ENCODE assay signal across 1 cellular context in the genomic region with DNA sequence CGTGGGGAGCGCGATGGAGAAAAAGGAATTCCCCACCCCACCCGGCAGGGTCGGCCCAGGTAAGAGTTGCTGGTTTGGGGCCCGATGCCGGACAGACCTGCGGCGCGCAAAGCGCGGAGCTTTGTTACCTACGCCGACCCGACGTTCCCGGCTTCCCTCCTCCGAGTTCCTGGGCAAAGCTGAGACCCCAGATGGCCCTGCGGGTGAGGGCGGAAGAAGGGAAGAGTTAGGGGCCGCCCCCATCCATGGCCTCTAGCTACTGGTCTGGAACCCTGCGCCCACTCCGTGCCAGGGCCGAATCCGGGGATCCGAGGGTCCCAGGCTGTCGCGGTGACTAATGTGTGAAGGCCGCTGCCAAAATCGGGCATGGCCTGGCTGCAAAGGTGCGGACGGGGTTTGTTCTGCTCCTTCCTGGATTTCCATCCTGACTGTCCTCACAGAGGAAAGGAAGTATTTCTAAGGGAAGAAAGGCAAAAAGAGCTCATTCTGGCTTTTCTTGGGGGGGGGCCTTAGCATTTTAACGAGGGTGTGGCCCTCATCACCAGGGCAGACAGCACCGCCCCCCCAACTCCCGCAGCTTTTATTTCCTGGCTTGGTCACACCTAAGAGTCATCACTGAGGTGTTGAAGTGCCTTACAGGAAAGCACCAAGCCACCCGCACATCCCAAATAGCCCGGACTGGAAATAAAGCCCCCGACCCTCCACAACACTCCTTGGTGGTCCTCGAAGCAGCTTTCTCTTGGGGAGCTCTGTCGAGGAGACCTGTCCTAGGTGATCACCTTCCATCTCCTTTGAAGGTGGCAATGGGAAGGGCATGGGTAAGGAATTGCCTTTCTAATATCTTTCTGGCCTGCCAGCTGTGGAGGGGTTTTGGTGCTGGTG.
TF ChIP-seq lines count a peak whose summit lies in the region.

No MANE protein-coding gene starts in this region.

TF ChIP-seq in HepG2, 621 proteins besides CTCF, POLR2A, EP300 and RAD21 (continued from another document and continues in another):
- TF ChIP-seq ZNF782 (CRISPR knock-in tag; IDR thresholded peaks at IDR 0.05; ENCODE audit: borderline replicate concordance): no peak
- peak; percentile 77; the same call in 1 of the 2 replicates for TF ChIP-seq KAT7 (CRISPR knock-in tag; IDR thresholded peaks at IDR 0.05; ENCODE audit: borderline replicate concordance)
- no peak for TF ChIP-seq HDAC1 (CRISPR knock-in tag; IDR thresholded peaks at IDR 0.05)
- TF ChIP-seq, protein P1, sequence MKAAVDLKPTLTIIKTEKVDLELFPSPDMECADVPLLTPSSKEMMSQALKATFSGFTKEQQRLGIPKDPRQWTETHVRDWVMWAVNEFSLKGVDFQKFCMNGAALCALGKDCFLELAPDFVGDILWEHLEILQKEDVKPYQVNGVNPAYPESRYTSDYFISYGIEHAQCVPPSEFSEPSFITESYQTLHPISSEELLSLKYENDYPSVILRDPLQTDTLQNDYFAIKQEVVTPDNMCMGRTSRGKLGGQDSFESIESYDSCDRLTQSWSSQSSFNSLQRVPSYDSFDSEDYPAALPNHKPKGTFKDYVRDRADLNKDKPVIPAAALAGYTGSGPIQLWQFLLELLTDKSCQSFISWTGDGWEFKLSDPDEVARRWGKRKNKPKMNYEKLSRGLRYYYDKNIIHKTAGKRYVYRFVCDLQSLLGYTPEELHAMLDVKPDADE (CRISPR knock-in tag; IDR thresholded peaks at IDR 0.05): no peak
- no peak; the same call in 1 of the 2 replicates for TF ChIP-seq ZSCAN31 (CRISPR knock-in tag; IDR thresholded peaks at IDR 0.05; ENCODE audit: low read depth)
- no peak for TF ChIP-seq JDP2 (CRISPR knock-in tag; IDR thresholded peaks at IDR 0.05; ENCODE audit: borderline replicate concordance)
- TF ChIP-seq ZNF660 (CRISPR knock-in tag; IDR thresholded peaks at IDR 0.05; ENCODE audit: borderline replicate concordance, low read depth): no peak
- TF ChIP-seq ZNF138 (CRISPR knock-in tag; IDR thresholded peaks at IDR 0.05; ENCODE audit: low read depth): 0 out of 2 replicates have a peak, but pooled peaks have one; percentile 16
- no peak for TF ChIP-seq RELA (CRISPR knock-in tag; IDR thresholded peaks at IDR 0.05)
- TF ChIP-seq CCAR2 (optimal IDR thresholded peaks at IDR 0.05; ENCODE audit: low read depth, low read length): no peak
- no peak for TF ChIP-seq ZKSCAN1 (IDR thresholded peaks at IDR 0.05; ENCODE audit: low read length)
- no peak for TF ChIP-seq CHD2 (IDR thresholded peaks at IDR 0.05; ENCODE audit: low read depth, low read length)
- no peak for TF ChIP-seq KDM5A (IDR thresholded peaks at IDR 0.05; ENCODE audit: borderline replicate concordance, low read length)
- TF ChIP-seq ZNF747 (CRISPR knock-in tag; IDR thresholded peaks at IDR 0.05; ENCODE audit: borderline replicate concordance): no peak
- TF ChIP-seq ZKSCAN8 (CRISPR knock-in tag; IDR thresholded peaks at IDR 0.05; ENCODE audit: borderline replicate concordance): no peak
- TF ChIP-seq, protein P2, sequence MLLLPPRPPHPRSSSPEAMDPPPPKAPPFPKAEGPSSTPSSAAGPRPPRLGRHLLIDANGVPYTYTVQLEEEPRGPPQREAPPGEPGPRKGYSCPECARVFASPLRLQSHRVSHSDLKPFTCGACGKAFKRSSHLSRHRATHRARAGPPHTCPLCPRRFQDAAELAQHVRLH (CRISPR knock-in tag; IDR thresholded peaks at IDR 0.05; ENCODE audit: borderline replicate concordance, low read depth): no peak; the same call in 1 of the 2 replicates
- TF ChIP-seq, protein P3, sequence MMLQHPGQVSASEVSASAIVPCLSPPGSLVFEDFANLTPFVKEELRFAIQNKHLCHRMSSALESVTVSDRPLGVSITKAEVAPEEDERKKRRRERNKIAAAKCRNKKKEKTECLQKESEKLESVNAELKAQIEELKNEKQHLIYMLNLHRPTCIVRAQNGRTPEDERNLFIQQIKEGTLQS (CRISPR knock-in tag; IDR thresholded peaks at IDR 0.05): peak; percentile 36; the same call in 1 of the 2 replicates
- TF ChIP-seq, protein P4, sequence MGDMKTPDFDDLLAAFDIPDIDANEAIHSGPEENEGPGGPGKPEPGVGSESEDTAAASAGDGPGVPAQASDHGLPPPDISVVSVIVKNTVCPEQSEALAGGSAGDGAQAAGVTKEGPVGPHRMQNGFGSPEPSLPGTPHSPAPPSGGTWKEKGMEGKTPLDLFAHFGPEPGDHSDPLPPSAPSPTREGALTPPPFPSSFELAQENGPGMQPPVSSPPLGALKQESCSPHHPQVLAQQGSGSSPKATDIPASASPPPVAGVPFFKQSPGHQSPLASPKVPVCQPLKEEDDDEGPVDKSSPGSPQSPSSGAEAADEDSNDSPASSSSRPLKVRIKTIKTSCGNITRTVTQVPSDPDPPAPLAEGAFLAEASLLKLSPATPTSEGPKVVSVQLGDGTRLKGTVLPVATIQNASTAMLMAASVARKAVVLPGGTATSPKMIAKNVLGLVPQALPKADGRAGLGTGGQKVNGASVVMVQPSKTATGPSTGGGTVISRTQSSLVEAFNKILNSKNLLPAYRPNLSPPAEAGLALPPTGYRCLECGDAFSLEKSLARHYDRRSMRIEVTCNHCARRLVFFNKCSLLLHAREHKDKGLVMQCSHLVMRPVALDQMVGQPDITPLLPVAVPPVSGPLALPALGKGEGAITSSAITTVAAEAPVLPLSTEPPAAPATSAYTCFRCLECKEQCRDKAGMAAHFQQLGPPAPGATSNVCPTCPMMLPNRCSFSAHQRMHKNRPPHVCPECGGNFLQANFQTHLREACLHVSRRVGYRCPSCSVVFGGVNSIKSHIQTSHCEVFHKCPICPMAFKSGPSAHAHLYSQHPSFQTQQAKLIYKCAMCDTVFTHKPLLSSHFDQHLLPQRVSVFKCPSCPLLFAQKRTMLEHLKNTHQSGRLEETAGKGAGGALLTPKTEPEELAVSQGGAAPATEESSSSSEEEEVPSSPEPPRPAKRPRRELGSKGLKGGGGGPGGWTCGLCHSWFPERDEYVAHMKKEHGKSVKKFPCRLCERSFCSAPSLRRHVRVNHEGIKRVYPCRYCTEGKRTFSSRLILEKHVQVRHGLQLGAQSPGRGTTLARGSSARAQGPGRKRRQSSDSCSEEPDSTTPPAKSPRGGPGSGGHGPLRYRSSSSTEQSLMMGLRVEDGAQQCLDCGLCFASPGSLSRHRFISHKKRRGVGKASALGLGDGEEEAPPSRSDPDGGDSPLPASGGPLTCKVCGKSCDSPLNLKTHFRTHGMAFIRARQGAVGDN (CRISPR knock-in tag; IDR thresholded peaks at IDR 0.05): peak; percentile 81
- peak; percentile 69; the same call in 1 of the 2 replicates for TF ChIP-seq EED (CRISPR knock-in tag; IDR thresholded peaks at IDR 0.05)
- TF ChIP-seq RBM39 (IDR thresholded peaks at IDR 0.05; ENCODE audit: low read depth, low read length, poor library complexity, severe bottlenecking): peak; percentile 6
- TF ChIP-seq ZFY (CRISPR knock-in tag; IDR thresholded peaks at IDR 0.05): peak; percentile 55
- no peak for TF ChIP-seq RBAK (CRISPR knock-in tag; IDR thresholded peaks at IDR 0.05)
- TF ChIP-seq ZNF20 (CRISPR knock-in tag; IDR thresholded peaks at IDR 0.05): no peak
- no peak for TF ChIP-seq SNRNP70 (IDR thresholded peaks at IDR 0.05; ENCODE audit: low read depth, low read length)
- peak; percentile 72; the same call in 1 of the 2 replicates for TF ChIP-seq TSC22D2 (CRISPR knock-in tag; IDR thresholded peaks at IDR 0.05; ENCODE audit: borderline replicate concordance)
- TF ChIP-seq ISL2 (CRISPR knock-in tag; IDR thresholded peaks at IDR 0.05): no peak; the same call in 1 of the 2 replicates
- TF ChIP-seq ZNF766 (CRISPR knock-in tag; IDR thresholded peaks at IDR 0.05; ENCODE audit: borderline replicate concordance): no peak
- TF ChIP-seq, protein P5, sequence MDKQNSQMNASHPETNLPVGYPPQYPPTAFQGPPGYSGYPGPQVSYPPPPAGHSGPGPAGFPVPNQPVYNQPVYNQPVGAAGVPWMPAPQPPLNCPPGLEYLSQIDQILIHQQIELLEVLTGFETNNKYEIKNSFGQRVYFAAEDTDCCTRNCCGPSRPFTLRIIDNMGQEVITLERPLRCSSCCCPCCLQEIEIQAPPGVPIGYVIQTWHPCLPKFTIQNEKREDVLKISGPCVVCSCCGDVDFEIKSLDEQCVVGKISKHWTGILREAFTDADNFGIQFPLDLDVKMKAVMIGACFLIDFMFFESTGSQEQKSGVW (CRISPR knock-in tag; IDR thresholded peaks at IDR 0.05; ENCODE audit: borderline replicate concordance): no peak
- TF ChIP-seq, protein P6, sequence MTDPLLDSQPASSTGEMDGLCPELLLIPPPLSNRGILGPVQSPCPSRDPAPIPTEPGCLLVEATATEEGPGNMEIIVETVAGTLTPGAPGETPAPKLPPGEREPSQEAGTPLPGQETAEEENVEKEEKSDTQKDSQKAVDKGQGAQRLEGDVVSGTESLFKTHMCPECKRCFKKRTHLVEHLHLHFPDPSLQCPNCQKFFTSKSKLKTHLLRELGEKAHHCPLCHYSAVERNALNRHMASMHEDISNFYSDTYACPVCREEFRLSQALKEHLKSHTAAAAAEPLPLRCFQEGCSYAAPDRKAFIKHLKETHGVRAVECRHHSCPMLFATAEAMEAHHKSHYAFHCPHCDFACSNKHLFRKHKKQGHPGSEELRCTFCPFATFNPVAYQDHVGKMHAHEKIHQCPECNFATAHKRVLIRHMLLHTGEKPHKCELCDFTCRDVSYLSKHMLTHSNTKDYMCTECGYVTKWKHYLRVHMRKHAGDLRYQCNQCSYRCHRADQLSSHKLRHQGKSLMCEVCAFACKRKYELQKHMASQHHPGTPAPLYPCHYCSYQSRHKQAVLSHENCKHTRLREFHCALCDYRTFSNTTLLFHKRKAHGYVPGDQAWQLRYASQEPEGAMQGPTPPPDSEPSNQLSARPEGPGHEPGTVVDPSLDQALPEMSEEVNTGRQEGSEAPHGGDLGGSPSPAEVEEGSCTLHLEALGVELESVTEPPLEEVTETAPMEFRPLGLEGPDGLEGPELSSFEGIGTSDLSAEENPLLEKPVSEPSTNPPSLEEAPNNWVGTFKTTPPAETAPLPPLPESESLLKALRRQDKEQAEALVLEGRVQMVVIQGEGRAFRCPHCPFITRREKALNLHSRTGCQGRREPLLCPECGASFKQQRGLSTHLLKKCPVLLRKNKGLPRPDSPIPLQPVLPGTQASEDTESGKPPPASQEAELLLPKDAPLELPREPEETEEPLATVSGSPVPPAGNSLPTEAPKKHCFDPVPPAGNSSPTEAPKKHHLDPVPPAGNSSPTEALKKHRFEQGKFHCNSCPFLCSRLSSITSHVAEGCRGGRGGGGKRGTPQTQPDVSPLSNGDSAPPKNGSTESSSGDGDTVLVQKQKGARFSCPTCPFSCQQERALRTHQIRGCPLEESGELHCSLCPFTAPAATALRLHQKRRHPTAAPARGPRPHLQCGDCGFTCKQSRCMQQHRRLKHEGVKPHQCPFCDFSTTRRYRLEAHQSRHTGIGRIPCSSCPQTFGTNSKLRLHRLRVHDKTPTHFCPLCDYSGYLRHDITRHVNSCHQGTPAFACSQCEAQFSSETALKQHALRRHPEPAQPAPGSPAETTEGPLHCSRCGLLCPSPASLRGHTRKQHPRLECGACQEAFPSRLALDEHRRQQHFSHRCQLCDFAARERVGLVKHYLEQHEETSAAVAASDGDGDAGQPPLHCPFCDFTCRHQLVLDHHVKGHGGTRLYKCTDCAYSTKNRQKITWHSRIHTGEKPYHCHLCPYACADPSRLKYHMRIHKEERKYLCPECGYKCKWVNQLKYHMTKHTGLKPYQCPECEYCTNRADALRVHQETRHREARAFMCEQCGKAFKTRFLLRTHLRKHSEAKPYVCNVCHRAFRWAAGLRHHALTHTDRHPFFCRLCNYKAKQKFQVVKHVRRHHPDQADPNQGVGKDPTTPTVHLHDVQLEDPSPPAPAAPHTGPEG (CRISPR knock-in tag; IDR thresholded peaks at IDR 0.05): no peak
- no peak for TF ChIP-seq GTF3A (CRISPR knock-in tag; conservative IDR thresholded peaks at IDR 0.05)
- TF ChIP-seq, protein P7, sequence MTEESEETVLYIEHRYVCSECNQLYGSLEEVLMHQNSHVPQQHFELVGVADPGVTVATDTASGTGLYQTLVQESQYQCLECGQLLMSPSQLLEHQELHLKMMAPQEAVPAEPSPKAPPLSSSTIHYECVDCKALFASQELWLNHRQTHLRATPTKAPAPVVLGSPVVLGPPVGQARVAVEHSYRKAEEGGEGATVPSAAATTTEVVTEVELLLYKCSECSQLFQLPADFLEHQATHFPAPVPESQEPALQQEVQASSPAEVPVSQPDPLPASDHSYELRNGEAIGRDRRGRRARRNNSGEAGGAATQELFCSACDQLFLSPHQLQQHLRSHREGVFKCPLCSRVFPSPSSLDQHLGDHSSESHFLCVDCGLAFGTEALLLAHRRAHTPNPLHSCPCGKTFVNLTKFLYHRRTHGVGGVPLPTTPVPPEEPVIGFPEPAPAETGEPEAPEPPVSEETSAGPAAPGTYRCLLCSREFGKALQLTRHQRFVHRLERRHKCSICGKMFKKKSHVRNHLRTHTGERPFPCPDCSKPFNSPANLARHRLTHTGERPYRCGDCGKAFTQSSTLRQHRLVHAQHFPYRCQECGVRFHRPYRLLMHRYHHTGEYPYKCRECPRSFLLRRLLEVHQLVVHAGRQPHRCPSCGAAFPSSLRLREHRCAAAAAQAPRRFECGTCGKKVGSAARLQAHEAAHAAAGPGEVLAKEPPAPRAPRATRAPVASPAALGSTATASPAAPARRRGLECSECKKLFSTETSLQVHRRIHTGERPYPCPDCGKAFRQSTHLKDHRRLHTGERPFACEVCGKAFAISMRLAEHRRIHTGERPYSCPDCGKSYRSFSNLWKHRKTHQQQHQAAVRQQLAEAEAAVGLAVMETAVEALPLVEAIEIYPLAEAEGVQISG (CRISPR knock-in tag; IDR thresholded peaks at IDR 0.05): peak; percentile 42; the same call in 1 of the 2 replicates
- no peak for TF ChIP-seq ZNF264 (CRISPR knock-in tag; IDR thresholded peaks at IDR 0.05)
- no peak for TF ChIP-seq NFE2 (CRISPR knock-in tag; IDR thresholded peaks at IDR 0.05)
- no peak for TF ChIP-seq PAWR (CRISPR knock-in tag; IDR thresholded peaks at IDR 0.05; ENCODE audit: borderline replicate concordance)
- no peak; the same call in 1 of the 2 replicates for TF ChIP-seq ZFAT (CRISPR knock-in tag; conservative IDR thresholded peaks at IDR 0.05)
- TF ChIP-seq HNRNPL (IDR thresholded peaks at IDR 0.05; ENCODE audit: low read depth, low read length): peak; percentile 81
- TF ChIP-seq ZFP62 (CRISPR knock-in tag; IDR thresholded peaks at IDR 0.05): no peak
- no peak for TF ChIP-seq SRSF4 (IDR thresholded peaks at IDR 0.05; ENCODE audit: low read depth, low read length, poor library complexity, severe bottlenecking)
- no peak for TF ChIP-seq HMG20B (CRISPR knock-in tag; conservative IDR thresholded peaks at IDR 0.05)
- TF ChIP-seq ZNF383 (CRISPR knock-in tag; IDR thresholded peaks at IDR 0.05; ENCODE audit: borderline replicate concordance): no peak
- TF ChIP-seq NFIC (IDR thresholded peaks at IDR 0.05; ENCODE audit: low read length): no peak
- TF ChIP-seq ZNF569 (CRISPR knock-in tag; IDR thresholded peaks at IDR 0.05; ENCODE audit: borderline replicate concordance): no peak
- TF ChIP-seq, protein P8, sequence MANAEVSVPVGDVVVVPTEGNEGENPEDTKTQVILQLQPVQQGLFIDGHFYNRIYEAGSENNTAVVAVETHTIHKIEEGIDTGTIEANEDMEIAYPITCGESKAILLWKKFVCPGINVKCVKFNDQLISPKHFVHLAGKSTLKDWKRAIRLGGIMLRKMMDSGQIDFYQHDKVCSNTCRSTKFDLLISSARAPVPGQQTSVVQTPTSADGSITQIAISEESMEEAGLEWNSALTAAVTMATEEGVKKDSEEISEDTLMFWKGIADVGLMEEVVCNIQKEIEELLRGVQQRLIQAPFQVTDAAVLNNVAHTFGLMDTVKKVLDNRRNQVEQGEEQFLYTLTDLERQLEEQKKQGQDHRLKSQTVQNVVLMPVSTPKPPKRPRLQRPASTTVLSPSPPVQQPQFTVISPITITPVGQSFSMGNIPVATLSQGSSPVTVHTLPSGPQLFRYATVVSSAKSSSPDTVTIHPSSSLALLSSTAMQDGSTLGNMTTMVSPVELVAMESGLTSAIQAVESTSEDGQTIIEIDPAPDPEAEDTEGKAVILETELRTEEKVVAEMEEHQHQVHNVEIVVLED (CRISPR knock-in tag; IDR thresholded peaks at IDR 0.05; ENCODE audit: borderline replicate concordance): no peak; the same call in 1 of the 2 replicates
